Comparison of ENCODE assay signal across 8 cellular contexts in genomic region chr13:87274209-87274819, GRCh38.
DNase-seq lines count a peak whose midpoint lies in the region; ATAC-seq, FAIRE-seq and TF ChIP-seq lines count a peak whose summit lies in the region.

No MANE protein-coding gene starts in this region.

- H3K36me3 ChIP-seq in DND-41 (ENCODE audit: insufficient read depth, low read length) (no peaks in the 10 kb centered on the region), K562 (ENCODE audit: control insufficient read depth, insufficient read depth, low read length) (no peaks in the 10 kb centered on the region), mesenchymal stem cell (ENCODE audit: control insufficient read depth in 1 of 2, insufficient read depth in 2 of 2, low read depth in 1 of 2, low read length in 2 of 2) (no peaks in the 10 kb centered on the region)

- POLR2A ChIA-PET in K562 (lab: Yijun Ruan, JAX), result no interaction called here

- H3K79me2 ChIP-seq in DND-41 (ENCODE audit: insufficient read depth, low read length) (no peaks in the 10 kb centered on the region), K562 (ENCODE audit: control insufficient read depth, insufficient read depth, low read length) (no peaks in the 10 kb centered on the region)

- H3K4me1 ChIP-seq in DND-41 (ENCODE audit: insufficient read depth, low read length), result no peaks in the 10 kb centered on the region
- H3K4me1 ChIP-seq in K562 (replicated peaks in 1 of 2; ENCODE audit: control insufficient read depth in 2 of 2, insufficient read depth in 2 of 2, low read length in 2 of 2), result no peaks in the 10 kb centered on the region
- no peaks in the 10 kb centered on the region for H3K4me1 ChIP-seq in mesenchymal stem cell (ENCODE audit: control insufficient read depth, insufficient read depth, low read depth, low read length)

- WGBS in K562 (ENCODE audit: insufficient coverage, low coverage, missing lambda C conversion rate), result 0% methylated on average over 1 of the region's 1 CpG
- no CpG with 5 or more reads among the region's 1 CpG for WGBS in mesenchymal stem cell
- WGBS in lower leg skin, 2 donors, result 0% methylated on average over 1 of the region's 1 CpG

- intact Hi-C loops in K562 (cut with micrococcal nuclease) (no loop called here), lower leg skin (cut with DNase I; ENCODE audit: low total_unique reads) (loop anchor here (10.0 kb wide), 1 partner anchor 400 kb away; no protein-coding TSS in a partner anchor)

- H3K9me3 ChIP-seq in DND-41 (ENCODE audit: insufficient read depth, low read length, severe bottlenecking), result no peaks in the 10 kb centered on the region
- H3K9me3 ChIP-seq in K562 (replicated peaks; ENCODE audit: control insufficient read depth, insufficient read depth, low read depth, low read length), result no peaks in the 10 kb centered on the region
- no peaks in the 10 kb centered on the region for H3K9me3 ChIP-seq in mesenchymal stem cell (ENCODE audit: control insufficient read depth, low read length)

- ATAC-seq in DND-41 (ENCODE audit: insufficient read depth, low read depth), result no peak; the same call in 2 of the 3 replicates
- no peak for ATAC-seq in K562
- ATAC-seq in GM21786 (IDR thresholded peaks at IDR 0.05; ENCODE audit: unreplicated experiment), result no peak

- FAIRE-seq in K562 (lab: Jason Lieb, UNC), result no peak

- no peaks in the 10 kb centered on the region for H4K20me1 ChIP-seq in DND-41 (ENCODE audit: insufficient read depth, low read length)
- no peaks in the 10 kb centered on the region for H4K20me1 ChIP-seq in K562 (replicated peaks; ENCODE audit: control insufficient read depth, insufficient read depth, low read length)

- TF ChIP-seq CTCF in DND-41 (IDR thresholded peaks at IDR 0.05; ENCODE audit: borderline replicate concordance, extremely low read depth, low read length, poor library complexity, severe bottlenecking) (peak; percentile 55), K562 (IDR thresholded peaks at IDR 0.05 in 2 of 3, conservative IDR thresholded peaks at IDR 0.05 in 1 of 3; ENCODE audit: insufficient read depth in 2 of 3, low read depth in 1 of 3, low read length in 3 of 3) (peak in 1 of 3 experiments; percentile 32; a peak in 2 of 6 replicates), lower leg skin (IDR thresholded peaks at IDR 0.05) (no peak)

- TF ChIP-seq POLR2A in K562 (conservative IDR thresholded peaks at IDR 0.05), result no peak
- no peak for TF ChIP-seq POLR2A in lower leg skin (IDR thresholded peaks at IDR 0.05)

- H3K14ac ChIP-seq in mesenchymal stem cell (ENCODE audit: low read length in 2 of 2), result no peak overlapping the region

- BruUV-seq in K562 (replicated peaks; lab: Mats Ljungman, UMichigan), result no TSS peak

- no peak overlapping the region for H4K91ac ChIP-seq in mesenchymal stem cell (ENCODE audit: low read length)

- no peak overlapping the region for H3K4ac ChIP-seq in mesenchymal stem cell (ENCODE audit: low read depth in 1 of 2, low read length in 2 of 2)

- H3K23ac ChIP-seq in mesenchymal stem cell (ENCODE audit: low read length in 2 of 2), result no peak overlapping the region

- H2BK15ac ChIP-seq in mesenchymal stem cell (ENCODE audit: low read depth, poor library complexity, severe bottlenecking), result no peak overlapping the region

- no peak overlapping the region for H3K9ac ChIP-seq in DND-41 (ENCODE audit: low read depth, low read length)
- H3K9ac ChIP-seq in K562 (ENCODE audit: insufficient read depth in 1 of 2, low read depth in 2 of 2, low read length in 2 of 2), result no peak overlapping the region
- no peak overlapping the region for H3K9ac ChIP-seq in mesenchymal stem cell (ENCODE audit: low read length)

- H3K18ac ChIP-seq in mesenchymal stem cell (ENCODE audit: low read depth in 1 of 2, low read length in 2 of 2), result no peak overlapping the region

- no peak overlapping the region for H4K8ac ChIP-seq in mesenchymal stem cell (ENCODE audit: low read length)

- H3K4me3 ChIP-seq in DND-41 (ENCODE audit: low read depth in 1 of 2, low read length in 2 of 2), result no peak overlapping the region
- no peak overlapping the region for H3K4me3 ChIP-seq in K562
- H3K4me3 ChIP-seq in mesenchymal stem cell (ENCODE audit: insufficient read depth in 1 of 2, low read depth in 1 of 2, low read length in 2 of 2), result no peak overlapping the region
- no peak overlapping the region for H3K4me3 ChIP-seq in lower leg skin (ENCODE audit: low read depth, poor library complexity, severe bottlenecking)

- H2AFZ ChIP-seq in DND-41 (ENCODE audit: low read depth, low read length) (no peak overlapping the region), K562 (ENCODE audit: low read depth, low read length) (no peak overlapping the region), mesenchymal stem cell (ENCODE audit: low read depth, low read length) (no peak overlapping the region)

- H3K4me2 ChIP-seq in DND-41 (ENCODE audit: insufficient read depth, low read length), result no peak overlapping the region
- no peak overlapping the region for H3K4me2 ChIP-seq in K562 (ENCODE audit: insufficient read depth, low read length)
- no peak overlapping the region for H3K4me2 ChIP-seq in mesenchymal stem cell (ENCODE audit: low read length, poor library complexity, severe bottlenecking)

- no peaks in the 10 kb centered on the region for H3K79me1 ChIP-seq in mesenchymal stem cell (replicated peaks; ENCODE audit: low read length, poor library complexity, severe bottlenecking)

- DNase-seq in DND-41 (peak; percentile 27), HCEC 1CT (peak; percentile 34), NCI-H524 treated with DMSO at 0.1 percent for 48 hours (lab: John Stamatoyannopoulos, UW) (peak; percentile 12), K562 (ENCODE audit: extremely low read depth in 1 of 4, low spot score in 3 of 4) (peak in 3 of 4 experiments; percentile 2 to 39 (median 3)), mesenchymal stem cell (peak; percentile 57), T-helper 9 cell (no peak), lower leg skin (ENCODE audit: low spot score in 2 of 2) (no peak)

- no peak overlapping the region for H2AK5ac ChIP-seq in mesenchymal stem cell (ENCODE audit: low read length, severe bottlenecking)

- no peak for TF ChIP-seq EP300 in K562 (IDR thresholded peaks at IDR 0.05; ENCODE audit: low read length)

- in situ Hi-C loops in K562 (cut with MboI), result no loop called here

- peak; percentile 53 to 68 for TF ChIP-seq RAD21 in K562 (CRISPR knock-in tag; conservative IDR thresholded peaks at IDR 0.05 in 1 of 2, IDR thresholded peaks at IDR 0.05 in 1 of 2)

- no peak overlapping the region for H2BK5ac ChIP-seq in mesenchymal stem cell (ENCODE audit: low read depth, low read length, poor library complexity, severe bottlenecking)

- no peak overlapping the region for H2BK120ac ChIP-seq in mesenchymal stem cell (ENCODE audit: low read depth, low read length)

- no peaks in the 10 kb centered on the region for H3K9me1 ChIP-seq in K562 (ENCODE audit: control insufficient read depth, insufficient read depth, low read length)

- no peak overlapping the region for H2BK12ac ChIP-seq in mesenchymal stem cell (ENCODE audit: low read length in 2 of 2)

- no peaks in the 10 kb centered on the region for H3K27me3 ChIP-seq in DND-41 (ENCODE audit: insufficient read depth, low read length, poor library complexity)
- no peaks in the 10 kb centered on the region for H3K27me3 ChIP-seq in K562 (ENCODE audit: control insufficient read depth in 2 of 2, insufficient read depth in 2 of 2, low read length in 2 of 2)
- H3K27me3 ChIP-seq in mesenchymal stem cell (ENCODE audit: control insufficient read depth in 1 of 2, insufficient read depth in 1 of 2, low read length in 2 of 2), result no peaks in the 10 kb centered on the region

- CTCF ChIA-PET in K562 (lab: Yijun Ruan, JAX; ENCODE audit: low intra/inter-chr PET ratio), result no interaction called here

- H3K27ac ChIP-seq in DND-41 (ENCODE audit: low read length) (no peak overlapping the region), K562 (ENCODE audit: extremely low read depth, low read depth, low read length) (no peak overlapping the region), mesenchymal stem cell (ENCODE audit: low read length, poor library complexity, severe bottlenecking) (no peak overlapping the region)

TF ChIP-seq in K562, 482 proteins besides CTCF, POLR2A, EP300 and RAD21:
- TF ChIP-seq DEAF1 (CRISPR knock-in tag; IDR thresholded peaks at IDR 0.05) (peak; percentile 29; the same call in 1 of the 2 replicates), ZFX (CRISPR knock-in tag; IDR thresholded peaks at IDR 0.05) (no peak)

Comparison
In these comparisons a context has a peak if more than half of its experiments do, and no peak if none do; other contexts are left out.
1. DNase-seq: peak in DND-41 (single experiment), HCEC 1CT (single experiment), NCI-H524 treated with DMSO at 0.1 percent for 48 hours (single experiment), K562 (3 of 4) and mesenchymal stem cell (single experiment); none in T-helper 9 cell (single experiment) and lower leg skin (0 of 2).